27 cellular contexts compared by ENCODE assay signal in the genomic region with DNA sequence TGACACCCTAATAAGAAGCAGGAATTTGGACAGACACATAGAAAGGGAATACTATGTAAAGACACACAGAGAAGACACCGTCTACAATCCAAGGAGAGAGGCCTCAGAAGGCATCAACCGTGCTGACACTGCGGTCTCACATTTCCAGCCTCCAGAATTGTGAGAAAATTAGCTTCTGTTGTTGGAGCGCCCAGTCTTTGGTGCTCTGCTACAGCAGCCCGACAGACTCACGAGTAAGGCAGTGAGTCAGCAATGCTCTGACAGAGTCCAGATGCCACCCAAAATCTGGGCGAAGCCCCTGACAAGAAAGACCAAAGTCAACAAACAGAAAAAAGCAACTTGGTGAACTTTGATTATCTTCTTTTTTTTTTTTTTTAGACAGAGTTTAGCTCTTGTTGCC. TPM values are rescaled to one million over a fixed set of nuclear protein-coding genes. Genes with fewer than 3 reads are reported as not detected.
DNase-seq lines count a peak whose midpoint lies in the region; ATAC-seq and TF ChIP-seq lines count a peak whose summit lies in the region.
"Had no signal": no experiment of that assay in that cellular context is flagged by ENCODE, and none has a peak within 500 bp of the region (broad histone marks: within the 10 kb centered on the region; RNA-seq: fewer than 3 reads in every experiment).

No MANE protein-coding gene starts in this region.

- H3K4me3 Mint-ChIP-seq in neural progenitor cell, result no peak overlapping the region
- H3K4me3 Mint-ChIP-seq: activated CD4-positive, alpha-beta memory T cell treated with anti-CD3 and anti-CD28 coated beads for 36 hours; activated naive CD4-positive, alpha-beta T cell treated with anti-CD3 and anti-CD28 coated beads for 36 hours; nephron had no signal

- H3K36me3 Mint-ChIP-seq in neural progenitor cell, result no peaks in the 10 kb centered on the region
- H3K36me3 Mint-ChIP-seq: activated CD4-positive, alpha-beta memory T cell treated with anti-CD3 and anti-CD28 coated beads for 36 hours had no signal

- H3K4me1 ChIP-seq in mesodermal cell (ENCODE audit: control insufficient read depth, insufficient read depth, low read length, poor library complexity, severe bottlenecking) (no peaks in the 10 kb centered on the region), neural progenitor cell (no peaks in the 10 kb centered on the region)
- H3K4me1 ChIP-seq: adrenal gland, body of pancreas, lower lobe of right lung had no signal

- H3F3A ChIP-seq in neural progenitor cell (ENCODE audit: low read depth), result no peaks in the 10 kb centered on the region

- H3K27ac ChIP-seq in mesodermal cell (ENCODE audit: low read depth, low read length, severe bottlenecking), result peak overlapping the region; percentile 51
- no peak overlapping the region for H3K27ac ChIP-seq in neural progenitor cell
- H3K27ac ChIP-seq: adrenal gland, body of pancreas, lower lobe of right lung, thoracic aorta had no signal

- no peak overlapping the region for H3K27ac Mint-ChIP-seq in neural progenitor cell
- H3K27ac Mint-ChIP-seq: activated CD4-positive, alpha-beta memory T cell treated with anti-CD3 and anti-CD28 coated beads for 36 hours; activated naive CD4-positive, alpha-beta T cell treated with anti-CD3 and anti-CD28 coated beads for 36 hours; nephron had no signal

- H4K20me1 ChIP-seq in neural progenitor cell (ENCODE audit: low read depth), result no peaks in the 10 kb centered on the region

- WGBS in mesodermal cell (ENCODE audit: insufficient coverage in 2 of 2), 2 experiments, result 72 to 80% methylated on average over 6 to 7 of the region's 7 CpGs

- H3K9me3 ChIP-seq in mesodermal cell (ENCODE audit: control insufficient read depth, low read length) (no peaks in the 10 kb centered on the region), neural progenitor cell (ENCODE audit: low read depth) (no peaks in the 10 kb centered on the region)
- H3K9me3 ChIP-seq: adrenal gland, body of pancreas, lower lobe of right lung, mucosa of descending colon, thoracic aorta had no signal

- H3K79me2 ChIP-seq in neural progenitor cell (ENCODE audit: low read depth), result no peaks in the 10 kb centered on the region

- peaks cover 27% of the 10 kb centered on the region for H3K9me3 Mint-ChIP-seq in neural progenitor cell

- no peaks in the 10 kb centered on the region for H3K36me3 ChIP-seq in mesodermal cell (ENCODE audit: control insufficient read depth, insufficient read depth, low read length)
- no peaks in the 10 kb centered on the region for H3K36me3 ChIP-seq in neural progenitor cell
- H3K36me3 ChIP-seq: adrenal gland, lower lobe of right lung, thoracic aorta had no signal

- H2AFZ ChIP-seq in neural progenitor cell (replicated peaks), result no peak overlapping the region

- no peak overlapping the region for H3K4me3 ChIP-seq in AG10803 (ENCODE audit: low read length)
- no peak overlapping the region for H3K4me3 ChIP-seq in mesodermal cell (ENCODE audit: extremely low read depth, insufficient read depth, low read length, poor library complexity, severe bottlenecking)
- no peak overlapping the region for H3K4me3 ChIP-seq in neural progenitor cell
- H3K4me3 ChIP-seq: adrenal gland, body of pancreas, lower lobe of right lung, mucosa of descending colon, thoracic aorta had no signal

- peaks cover 11% of the 10 kb centered on the region for H3K27me3 Mint-ChIP-seq in neural progenitor cell (ENCODE audit: insufficient read depth, low read depth)

- no peak for TF ChIP-seq CTCF in AG10803 (conservative IDR thresholded peaks at IDR 0.05; ENCODE audit: low read length)
- no peak for TF ChIP-seq CTCF in neural progenitor cell (IDR thresholded peaks at IDR 0.05)

- DNase-seq in AG10803 (ENCODE audit: low read depth) (peak; percentile 24), NCI-H82 (lab: John Stamatoyannopoulos, UW) (peak; percentile 78), fibroblast of gingiva (ENCODE audit: low read depth) (peak; percentile 31), neural progenitor cell (ENCODE audit: low spot score) (no peak), mesenteric fat pad (ENCODE audit: low spot score) (no peak)
- DNase-seq in stimulated activated CD4-positive, alpha-beta T cell treated with anti-CD3 and anti-CD28 coated beads, Interleukin-4, amount 100 ng/mL, for 24 hours, result no peak
- DNase-seq: activated CD4-positive, alpha-beta memory T cell treated with anti-CD3 and anti-CD28 coated beads for 36 hours; activated CD4-positive, alpha-beta T cell treated with anti-CD3 and anti-CD28 coated beads for 1 hour; activated naive CD4-positive, alpha-beta T cell treated with anti-CD3 and anti-CD28 coated beads for 36 hours; adrenal gland; body of pancreas; DMS79 treated with DMSO at 0.1 percent for 48 hours; GF-D8; head of caudate nucleus; lower lobe of right lung; mucosa of descending colon; NCI-H1436 treated with DMSO at 0.1 percent for 48 hours; NCI-H226; NCI-H526 treated with DMSO at 0.1 percent for 48 hours; small intestine; stimulated activated naive CD8-positive, alpha-beta T cell treated with anti-CD3 and anti-CD28 coated beads, Interleukin-15, Interleukin-2, amounts not matched to agents 100 U/mL and 50 U/mL, for 24 hours had no signal

- no peak for ATAC-seq in HG03565 (IDR thresholded peaks at IDR 0.05; ENCODE audit: unreplicated experiment)
- ATAC-seq: body of pancreas; lower lobe of right lung; mucosa of descending colon; Right ventricle myocardium inferior; stimulated activated naive CD8-positive, alpha-beta T cell treated with anti-CD3 and anti-CD28 coated beads, Interleukin-15, Interleukin-2, amounts not matched to agents 100 U/mL and 50 U/mL, for 24 hours had no signal

- H3K9ac ChIP-seq in neural progenitor cell, result no peak overlapping the region

- H3K4me2 ChIP-seq in neural progenitor cell, result no peak overlapping the region

- H3K27me3 ChIP-seq in neural progenitor cell, result no peaks in the 10 kb centered on the region
- H3K27me3 ChIP-seq: adrenal gland, body of pancreas had no signal

- peaks cover 3% of the 10 kb centered on the region for H3K4me1 Mint-ChIP-seq in neural progenitor cell
- H3K4me1 Mint-ChIP-seq: IgD-negative memory B cell, nephron had no signal

RNA-seq across cellular contexts. Expression of gene RAI1, which starts 32.5 kb away (rescaled TPM):
- 27.6 TPM for polyA plus RNA-seq in mesodermal cell (2013, experiment 1 of 2)
- 22.1 TPM for polyA plus RNA-seq in mesodermal cell (2013, experiment 2 of 2)
- total RNA-seq in neural progenitor cell (ENCODE audit: low replicate concordance) (18.0 and 27.4 TPM in 2 replicates), mesenteric fat pad (21.2 TPM)

RNA-seq across cellular contexts. Expression of gene PEMT, which starts 57.3 kb away (rescaled TPM):
- 42.7 TPM for polyA plus RNA-seq in mesodermal cell (2013, experiment 1 of 2)
- polyA plus RNA-seq in mesodermal cell (2013, experiment 2 of 2), result 33.5 TPM
- total RNA-seq in neural progenitor cell (ENCODE audit: low replicate concordance), result 17.7 and 50.4 TPM in 2 replicates
- total RNA-seq in mesenteric fat pad, result 151 TPM

Comparison
In these comparisons a context has a peak if more than half of its experiments do, and no peak if none do; other contexts are left out.
1. DNase-seq: peak in AG10803 (single experiment), NCI-H82 (single experiment) and fibroblast of gingiva (single experiment); none in stimulated activated CD4-positive, alpha-beta T cell treated with anti-CD3 and anti-CD28 coated beads, Interleukin-4, amount 100 ng/mL, for 24 hours (single experiment), neural progenitor cell (single experiment) and mesenteric fat pad (single experiment).